Comparison of ENCODE assay signal across 13 cellular contexts in the genomic region with DNA sequence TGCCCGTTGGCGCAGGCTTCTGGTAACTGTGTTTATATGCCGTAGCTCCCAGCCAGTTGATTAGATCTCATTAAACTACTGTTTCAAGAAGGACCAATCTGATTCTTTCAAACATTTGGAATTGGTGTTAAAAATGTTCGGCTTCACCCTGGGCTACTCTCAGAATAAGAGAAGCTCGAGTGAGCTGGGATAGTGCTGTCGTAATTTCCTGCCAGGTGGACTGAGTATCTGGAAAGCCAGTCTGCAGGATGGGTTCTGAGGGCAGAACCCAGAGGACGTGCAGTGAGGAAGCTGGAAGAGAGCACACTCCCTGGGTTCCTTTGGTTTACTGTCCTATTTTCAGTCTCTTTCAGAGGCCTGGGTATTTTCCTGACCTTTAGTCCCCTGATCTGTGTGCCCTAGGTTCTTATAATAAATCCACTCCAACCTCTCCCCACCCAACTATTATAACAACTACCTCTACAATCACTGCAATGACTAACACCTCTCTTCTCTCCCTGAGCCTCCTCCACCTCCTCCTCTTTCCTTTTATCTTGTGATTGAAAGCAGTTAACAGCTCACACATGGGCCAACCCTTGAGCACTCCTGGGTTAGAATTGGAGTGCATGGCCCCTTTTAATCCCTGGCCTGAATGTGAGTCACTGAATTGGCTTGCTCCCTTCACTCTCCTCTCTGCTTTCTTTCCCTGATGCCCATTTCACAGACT.
DNase-seq lines count a peak whose midpoint lies in the region; ATAC-seq and TF ChIP-seq lines count a peak whose summit lies in the region.
"Had no signal": no experiment of that assay in that cellular context is flagged by ENCODE, and none has a peak within 500 bp of the region (broad histone marks: within the 10 kb centered on the region; RNA-seq: fewer than 3 reads in every experiment).

No MANE protein-coding gene starts in this region.

- peaks cover 0 to 5% (median 0%) of the 10 kb centered on the region in 7 donors for H3K9me3 Mint-ChIP-seq in CD4-positive, CD25-positive, alpha-beta regulatory T cell
- H3K9me3 Mint-ChIP-seq: T-cell had no signal

- no peak for TF ChIP-seq CTCF in left lung (IDR thresholded peaks at IDR 0.05)
- no peak for TF ChIP-seq CTCF in A673 (conservative IDR thresholded peaks at IDR 0.05; ENCODE audit: low read depth, low read length)

- intact Hi-C loops in left lung (cut with DNase I) (no loop called here), A673 (cut with micrococcal nuclease; ENCODE audit: unreplicated experiment) (no loop called here)

- peaks cover 0 to 4% (median 0%) of the 10 kb centered on the region in 4 donors for H3K4me1 Mint-ChIP-seq in CD4-positive, CD25-positive, alpha-beta regulatory T cell

- H3K4me3 ChIP-seq in CD4-positive, CD25-positive, alpha-beta regulatory T cell (ENCODE audit: low read depth, low read length), result no peak overlapping the region
- H3K4me3 ChIP-seq in left lung (no peak overlapping the region), A673 (ENCODE audit: low read depth, low read length, poor library complexity, severe bottlenecking) (no peak overlapping the region)
- H3K4me3 ChIP-seq: right lobe of liver had no signal

- POLR2A ChIA-PET in HEK293T (lab: Yijun Ruan, JAX) (interaction anchor here (1.0 kb wide), 1 partner anchor 16 kb away, joined by 3 read pairs; no protein-coding TSS in a partner anchor), A673 (lab: Charles Lee; ENCODE audit: low non-redundant PET) (no interaction called here)

- no peak overlapping the region for H3K27ac ChIP-seq in CD4-positive, CD25-positive, alpha-beta regulatory T cell (ENCODE audit: insufficient read depth, low read length, poor library complexity, severe bottlenecking)
- no peak overlapping the region for H3K27ac ChIP-seq in left lung
- no peak overlapping the region for H3K27ac ChIP-seq in A673 (ENCODE audit: low read depth, low read length, poor library complexity, severe bottlenecking)
- H3K27ac ChIP-seq: right lobe of liver had no signal

- ATAC-seq in CD4-positive, CD25-positive, alpha-beta regulatory T cell (ENCODE audit: low read depth in 2 of 2), result no peak
- ATAC-seq in left lung, result peak; percentile 92
- ATAC-seq in HG02852 (IDR thresholded peaks at IDR 0.05; ENCODE audit: unreplicated experiment), result no peak
- ATAC-seq in HG02885 (IDR thresholded peaks at IDR 0.05; ENCODE audit: poor library complexity, unreplicated experiment), result no peak
- ATAC-seq: right lobe of liver had no signal

- H3K36me3 Mint-ChIP-seq in CD4-positive, CD25-positive, alpha-beta regulatory T cell, result no peaks in the 10 kb centered on the region
- H3K36me3 Mint-ChIP-seq: T-cell had no signal

- no peaks in the 10 kb centered on the region for H3K27me3 ChIP-seq in CD4-positive, CD25-positive, alpha-beta regulatory T cell (ENCODE audit: control insufficient read depth, insufficient read depth, low read length)
- no peaks in the 10 kb centered on the region for H3K27me3 ChIP-seq in left lung
- no peaks in the 10 kb centered on the region for H3K27me3 ChIP-seq in A673 (replicated peaks; ENCODE audit: insufficient read depth, low read depth, low read length, poor library complexity)
- H3K27me3 ChIP-seq: right lobe of liver had no signal

- CTCF ChIA-PET in HEK293T (lab: Yijun Ruan, JAX) (interaction anchor here (0.7 kb wide), 1 partner anchor 10 kb away, joined by 3 read pairs; no protein-coding TSS in a partner anchor), A673 (lab: Charles Lee) (no interaction called here)

- no TSS peak for BruUV-seq in A673 (replicated peaks; lab: Mats Ljungman, UMichigan)

- H3K27me3 Mint-ChIP-seq in CD4-positive, CD25-positive, alpha-beta regulatory T cell, result peaks cover 6% of the 10 kb centered on the region
- H3K27me3 Mint-ChIP-seq: T-cell had no signal

- no peak overlapping the region for H3K4me3 Mint-ChIP-seq in CD4-positive, CD25-positive, alpha-beta regulatory T cell
- H3K4me3 Mint-ChIP-seq: T-cell had no signal

- H3K27ac Mint-ChIP-seq in CD4-positive, CD25-positive, alpha-beta regulatory T cell, result peak overlapping the region in 2 of 3 donors; percentile 47 to 78

- H3K36me3 ChIP-seq in CD4-positive, CD25-positive, alpha-beta regulatory T cell (ENCODE audit: control insufficient read depth, insufficient read depth, low read length), result no peaks in the 10 kb centered on the region
- H3K36me3 ChIP-seq in left lung (no peaks in the 10 kb centered on the region), A673 (ENCODE audit: insufficient read depth, low read length, poor library complexity, severe bottlenecking) (no peaks in the 10 kb centered on the region)
- H3K36me3 ChIP-seq: right lobe of liver had no signal

- no peak for DNase-seq in CD4-positive, CD25-positive, alpha-beta regulatory T cell
- DNase-seq in HEK293T (ENCODE audit: extremely low spot score), result no peak
- DNase-seq in astrocyte of the hippocampus (ENCODE audit: low read depth, low spot score), result peak; percentile 55
- no peak for DNase-seq in left lung
- no peak for DNase-seq in NCI-H1436 treated with DMSO at 0.1 percent for 48 hours (lab: John Stamatoyannopoulos, UW)
- no peak for DNase-seq in A673 (ENCODE audit: low spot score)
- DNase-seq: COR-L47, left cardiac atrium, NCI-H2081, right lobe of liver, T-cell had no signal

- no peaks in the 10 kb centered on the region for H3K4me1 ChIP-seq in CD4-positive, CD25-positive, alpha-beta regulatory T cell (ENCODE audit: control insufficient read depth, insufficient read depth, low read length, poor library complexity, severe bottlenecking)
- peaks cover 0 to 17% of the 10 kb centered on the region in 2 donors for H3K4me1 ChIP-seq in left lung
- no peaks in the 10 kb centered on the region for H3K4me1 ChIP-seq in A673 (ENCODE audit: insufficient read depth, low read length, poor library complexity, severe bottlenecking)

- H3K9me3 ChIP-seq in CD4-positive, CD25-positive, alpha-beta regulatory T cell (ENCODE audit: control insufficient read depth in 2 of 2, low read length in 2 of 2), result no peaks in the 10 kb centered on the region
- H3K9me3 ChIP-seq in left lung (no peaks in the 10 kb centered on the region), A673 (ENCODE audit: low read depth, low read length, poor library complexity, severe bottlenecking) (no peaks in the 10 kb centered on the region)
- H3K9me3 ChIP-seq: right lobe of liver had no signal

TF ChIP-seq in HEK293T, 16 proteins besides CTCF, POLR2A, EP300 and RAD21:
- TF ChIP-seq, protein P1, sequence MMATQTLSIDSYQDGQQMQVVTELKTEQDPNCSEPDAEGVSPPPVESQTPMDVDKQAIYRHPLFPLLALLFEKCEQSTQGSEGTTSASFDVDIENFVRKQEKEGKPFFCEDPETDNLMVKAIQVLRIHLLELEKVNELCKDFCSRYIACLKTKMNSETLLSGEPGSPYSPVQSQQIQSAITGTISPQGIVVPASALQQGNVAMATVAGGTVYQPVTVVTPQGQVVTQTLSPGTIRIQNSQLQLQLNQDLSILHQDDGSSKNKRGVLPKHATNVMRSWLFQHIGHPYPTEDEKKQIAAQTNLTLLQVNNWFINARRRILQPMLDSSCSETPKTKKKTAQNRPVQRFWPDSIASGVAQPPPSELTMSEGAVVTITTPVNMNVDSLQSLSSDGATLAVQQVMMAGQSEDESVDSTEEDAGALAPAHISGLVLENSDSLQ (IDR thresholded peaks at IDR 0.05), result 0 out of 2 replicates have a peak, but pooled peaks have one; percentile 4
- no peak for TF ChIP-seq ZNF384 (IDR thresholded peaks at IDR 0.05)
